In genomic region chr9:4573176-4573575, GRCh38 we compare ENCODE assay signal across 19 cellular contexts.
"Had no signal": no experiment of that assay in that cellular context is flagged by ENCODE, and none has a peak within 500 bp of the region (broad histone marks: within the 10 kb centered on the region; RNA-seq: fewer than 3 reads in every experiment).

No MANE protein-coding gene starts in this region.

- DNase-seq: activated CD4-positive, alpha-beta T cell treated with anti-CD3 and anti-CD28 coated beads, Interleukin-2, amount 10 ng/mL, durations not matched to agents 7 days and 5 days; activated CD4-positive, CD25-positive, alpha-beta regulatory T cell treated with anti-CD3 and anti-CD28 coated beads, Interleukin-2, amount 50 U/mL, for 72 hours; activated T-cell treated with anti-CD3 and anti-CD28 coated beads for 4 hours; aorta; left ventricle myocardium superior; midbrain; ovary; psoas muscle; stimulated activated CD4-positive, alpha-beta T cell treated with anti-CD3 and anti-CD28 coated beads, Interleukin-4, amount 100 ng/mL, for 24 hours; upper lobe of right lung; WERI-Rb-1 had no signal

- H3K27ac Mint-ChIP-seq: activated CD8-positive, alpha-beta memory T cell treated with anti-CD3 and anti-CD28 coated beads, Interleukin-2, amount 10 ng/mL, durations not matched to agents 7 days and 5 days; nephron had no signal

- H3K4me3 ChIP-seq: esophagus muscularis mucosa, ovary, psoas muscle, right atrium auricular region, upper lobe of right lung had no signal

- H3K27me3 ChIP-seq: esophagus muscularis mucosa, ovary, right atrium auricular region, upper lobe of right lung had no signal

- H3K4me1 ChIP-seq: psoas muscle, right atrium auricular region, upper lobe of right lung had no signal

- H3K36me3 Mint-ChIP-seq: activated CD8-positive, alpha-beta memory T cell treated with anti-CD3 and anti-CD28 coated beads, Interleukin-2, amount 10 ng/mL, durations not matched to agents 7 days and 5 days; activated naive CD4-positive, alpha-beta T cell treated with anti-CD3 and anti-CD28 coated beads, Interleukin-2, amount 50 U/mL, for 72 hours had no signal

- H3K9me3 Mint-ChIP-seq: activated CD4-positive, alpha-beta T cell treated with anti-CD3 and anti-CD28 coated beads, Interleukin-2, amount 10 ng/mL, durations not matched to agents 7 days and 5 days; activated CD8-positive, alpha-beta T cell treated with anti-CD3 and anti-CD28 coated beads for 36 hours; activated naive CD4-positive, alpha-beta T cell treated with anti-CD3 and anti-CD28 coated beads, Interleukin-2, amount 50 U/mL, for 72 hours; brain; nephron had no signal

- H3K36me3 ChIP-seq: neutrophil, ovary, right atrium auricular region, WERI-Rb-1 had no signal

- H3K4me3 Mint-ChIP-seq: activated CD4-positive, alpha-beta T cell treated with anti-CD3 and anti-CD28 coated beads, Interleukin-2, amount 10 ng/mL, durations not matched to agents 7 days and 5 days; activated CD8-positive, alpha-beta memory T cell treated with anti-CD3 and anti-CD28 coated beads, Interleukin-2, amount 10 ng/mL, durations not matched to agents 7 days and 5 days; brain; nephron had no signal

- H3K9me3 ChIP-seq: esophagus muscularis mucosa, neutrophil, ovary, psoas muscle, right atrium auricular region, upper lobe of right lung had no signal

- H3K27ac ChIP-seq: neutrophil, ovary, psoas muscle, right atrium auricular region, upper lobe of right lung, WERI-Rb-1 had no signal

- H3K27me3 Mint-ChIP-seq: activated CD4-positive, alpha-beta T cell treated with anti-CD3 and anti-CD28 coated beads, Interleukin-2, amount 10 ng/mL, durations not matched to agents 7 days and 5 days; activated CD8-positive, alpha-beta memory T cell treated with anti-CD3 and anti-CD28 coated beads, Interleukin-2, amount 10 ng/mL, durations not matched to agents 7 days and 5 days; activated CD8-positive, alpha-beta T cell treated with anti-CD3 and anti-CD28 coated beads for 36 hours; brain had no signal
